Comparison of ENCODE assay signal across 17 cellular contexts in genomic region chr12:1588574-1588944, GRCh38. TPM values are rescaled to one million over a fixed set of nuclear protein-coding genes. Genes with fewer than 3 reads are reported as not detected.
DNase-seq lines count a peak whose midpoint lies in the region; ATAC-seq, FAIRE-seq and TF ChIP-seq lines count a peak whose summit lies in the region.
"Had no signal": no experiment of that assay in that cellular context is flagged by ENCODE, and none has a peak within 500 bp of the region (broad histone marks: within the 10 kb centered on the region; RNA-seq: fewer than 3 reads in every experiment).

No MANE protein-coding gene starts in this region.

- in situ Hi-C loops in K562 (cut with MboI): loop anchor here (25.0 kb wide), 2 partner anchors 301 to 1026 kb away; no protein-coding TSS in a partner anchor

- H3K36me3 ChIP-seq in BLaER1 treated with 17β-estradiol and CSF1 and Interleukin-3, amounts not matched to agents 10 nM and 100 nM: peaks cover 0 to 16% (median 0%) of the 10 kb centered on the region in 11 experiments; a peak in 8 of 22 replicates
- no peaks in the 10 kb centered on the region for H3K36me3 ChIP-seq in GM23338 (ENCODE audit: insufficient read depth)
- peaks cover 10% of the 10 kb centered on the region; the same call in 1 of the 3 replicates for H3K36me3 ChIP-seq in K562 (ENCODE audit: control insufficient read depth, insufficient read depth, low read length)
- peaks cover 7% of the 10 kb centered on the region for H3K36me3 ChIP-seq in neural cell (ENCODE audit: insufficient read depth, low read length)
- H3K36me3 ChIP-seq: suprapubic skin had no signal

- H2AFZ ChIP-seq in GM23338 (no peak overlapping the region), K562 (ENCODE audit: low read depth, low read length) (no peak overlapping the region), neural cell (ENCODE audit: low read depth, low read length) (no peak overlapping the region)

- intact Hi-C loops in K562 (cut with micrococcal nuclease): no loop called here

- no peak for TF ChIP-seq POLR2A in K562 (conservative IDR thresholded peaks at IDR 0.05)

- H3K27ac ChIP-seq in BLaER1 treated with 17β-estradiol and CSF1 and Interleukin-3, amounts not matched to agents 10 nM and 100 nM: no peak overlapping the region
- no peak overlapping the region for H3K27ac ChIP-seq in GM23338 (ENCODE audit: low read depth)
- H3K27ac ChIP-seq in K562 (ENCODE audit: extremely low read depth, low read depth, low read length): no peak overlapping the region
- no peak overlapping the region for H3K27ac ChIP-seq in neural cell (ENCODE audit: low read length)
- H3K27ac ChIP-seq: lower lobe of right lung, RWPE1, suprapubic skin had no signal

- H3K79me2 ChIP-seq in GM23338 (replicated peaks; ENCODE audit: insufficient read depth) (peaks cover 16% of the 10 kb centered on the region; the same call in 1 of the 2 replicates), K562 (ENCODE audit: control insufficient read depth, insufficient read depth, low read length) (peaks cover 41% of the 10 kb centered on the region), neural cell (replicated peaks; ENCODE audit: insufficient read depth, low read length) (peaks cover 86% of the 10 kb centered on the region)

- no peaks in the 10 kb centered on the region; the same call in 1 of the 3 replicates for H3K9me3 Mint-ChIP-seq in GM23338

- TF ChIP-seq CTCF in GM23338 (conservative IDR thresholded peaks at IDR 0.05; ENCODE audit: low read depth in 2 of 2) (no peak), K562 (IDR thresholded peaks at IDR 0.05 in 2 of 3, conservative IDR thresholded peaks at IDR 0.05 in 1 of 3; ENCODE audit: insufficient read depth in 2 of 3, low read depth in 1 of 3, low read length in 3 of 3) (no peak), neural cell (IDR thresholded peaks at IDR 0.05; ENCODE audit: poor library complexity, severe bottlenecking) (no peak)

- POLR2A ChIA-PET in K562 (lab: Yijun Ruan, JAX): interaction anchor here (0.7 to 1.1 kb wide), 2 partner anchors 8 to 751 kb away, joined by 4 read pairs; no protein-coding TSS in a partner anchor

- H3K4me1 Mint-ChIP-seq in GM23338: peaks cover 64% of the 10 kb centered on the region

- H3K9ac ChIP-seq in BLaER1 treated with 17β-estradiol and CSF1 and Interleukin-3, amounts not matched to agents 10 nM and 100 nM: no peak overlapping the region
- H3K9ac ChIP-seq in K562 (ENCODE audit: insufficient read depth in 1 of 2, low read depth in 2 of 2, low read length in 2 of 2) (no peak overlapping the region), neural cell (ENCODE audit: low read length) (no peak overlapping the region)

- H3K9me2 ChIP-seq in GM23338 (ENCODE audit: insufficient read depth): no peaks in the 10 kb centered on the region
- no peaks in the 10 kb centered on the region for H3K9me2 ChIP-seq in neural cell (ENCODE audit: insufficient read depth, low read length)

- H3K36me3 Mint-ChIP-seq in GM23338 (ENCODE audit: low read depth): peaks cover 4% of the 10 kb centered on the region; the same call in 1 of the 3 replicates

- no peak for TF ChIP-seq EP300 in K562 (IDR thresholded peaks at IDR 0.05; ENCODE audit: low read length)
- no peak for TF ChIP-seq EP300 in neural cell (conservative IDR thresholded peaks at IDR 0.05; ENCODE audit: poor library complexity, severe bottlenecking)

- H3K9me1 ChIP-seq in K562 (ENCODE audit: control insufficient read depth, insufficient read depth, low read length): no peaks in the 10 kb centered on the region

- H3K27me3 Mint-ChIP-seq in GM23338 (ENCODE audit: insufficient read depth, low read depth, poor library complexity): peaks cover 81% of the 10 kb centered on the region

- H4K20me1 ChIP-seq in BLaER1 treated with 17β-estradiol and CSF1 and Interleukin-3, amounts not matched to agents 10 nM and 100 nM: peaks cover 46 to 74% (median 56%) of the 10 kb centered on the region in 11 experiments; a peak in 21 of 22 replicates
- H4K20me1 ChIP-seq in GM23338 (replicated peaks; ENCODE audit: insufficient read depth) (peaks cover 15% of the 10 kb centered on the region), K562 (replicated peaks; ENCODE audit: control insufficient read depth, insufficient read depth, low read length) (peaks cover 12% of the 10 kb centered on the region), neural cell (ENCODE audit: insufficient read depth) (peaks cover 48% of the 10 kb centered on the region)

- no peak for FAIRE-seq in K562 (lab: Jason Lieb, UNC)
- FAIRE-seq: endothelial cell of umbilical vein had no signal

- H3K27me3 ChIP-seq in BLaER1 treated with 17β-estradiol and CSF1 and Interleukin-3, amounts not matched to agents 10 nM and 100 nM: no peaks in the 10 kb centered on the region
- H3K27me3 ChIP-seq in GM23338 (ENCODE audit: insufficient read depth) (peaks cover 98% of the 10 kb centered on the region), K562 (ENCODE audit: control insufficient read depth in 2 of 2, insufficient read depth in 2 of 2, low read length in 2 of 2) (no peaks in the 10 kb centered on the region), neural cell (ENCODE audit: insufficient read depth, low read depth, low read length) (no peaks in the 10 kb centered on the region)
- H3K27me3 ChIP-seq: suprapubic skin had no signal

- ATAC-seq in GM23338 (no peak), K562 (no peak), GM21529 (IDR thresholded peaks at IDR 0.05; ENCODE audit: unreplicated experiment) (no peak)
- ATAC-seq: lower lobe of right lung had no signal

- BruUV-seq in K562 (replicated peaks; lab: Mats Ljungman, UMichigan): no TSS peak

- no peak for DNase-seq in GM23338 (ENCODE audit: low spot score)
- no peak for DNase-seq in K562 (ENCODE audit: extremely low read depth in 1 of 4, low spot score in 3 of 4)
- DNase-seq in HuH-7 (ENCODE audit: low spot score): no peak
- no peak for DNase-seq in NCI-H146 (lab: John Stamatoyannopoulos, UW)
- no peak for DNase-seq in DMS 273 treated with DMSO at 0.1 percent for 48 hours (lab: John Stamatoyannopoulos, UW)
- DNase-seq: Calu3; lower lobe of right lung; NCI-H1417; NCI-H446 treated with DMSO at 0.1 percent for 48 hours; stimulated activated CD4-positive, alpha-beta T cell treated with anti-CD3 and anti-CD28 coated beads, Interleukin-4, amount 100 ng/mL, for 24 hours had no signal

- no peaks in the 10 kb centered on the region for H3K9me3 ChIP-seq in BLaER1 treated with 17β-estradiol and CSF1 and Interleukin-3, amounts not matched to agents 10 nM and 100 nM (replicated peaks in 1 of 11)
- no peaks in the 10 kb centered on the region for H3K9me3 ChIP-seq in K562 (replicated peaks; ENCODE audit: control insufficient read depth, insufficient read depth, low read depth, low read length)
- H3K9me3 ChIP-seq in neural cell (ENCODE audit: low read length): no peaks in the 10 kb centered on the region
- H3K9me3 ChIP-seq: lower lobe of right lung, suprapubic skin had no signal

- peak overlapping the region in 6 of 11 experiments; percentile 7 to 31 (median 13); a peak in 5 of 22 replicates for H3K4me2 ChIP-seq in BLaER1 treated with 17β-estradiol and CSF1 and Interleukin-3, amounts not matched to agents 10 nM and 100 nM
- H3K4me2 ChIP-seq in GM23338 (peak overlapping the region; percentile 18), K562 (ENCODE audit: insufficient read depth, low read length) (no peak overlapping the region), neural cell (ENCODE audit: low read length) (no peak overlapping the region)

- TF ChIP-seq RAD21 in K562 (CRISPR knock-in tag; conservative IDR thresholded peaks at IDR 0.05 in 1 of 2, IDR thresholded peaks at IDR 0.05 in 1 of 2) (no peak), neural cell (conservative IDR thresholded peaks at IDR 0.05) (no peak)

- no peak overlapping the region for H3K27ac Mint-ChIP-seq in GM23338

- H3K4me3 Mint-ChIP-seq in GM23338: peak overlapping the region; percentile 6; the same call in 2 of the 3 replicates

- H3K4me3 ChIP-seq in BLaER1 treated with 17β-estradiol and CSF1 and Interleukin-3, amounts not matched to agents 10 nM and 100 nM: no peak overlapping the region
- H3K4me3 ChIP-seq in GM23338: 0 out of 2 replicates have a peak overlapping the region, but pooled peaks have one; percentile 20
- H3K4me3 ChIP-seq in K562: no peak overlapping the region
- peak overlapping the region; percentile 99 for H3K4me3 ChIP-seq in neural cell (ENCODE audit: low read length)
- H3K4me3 ChIP-seq: lower lobe of right lung, suprapubic skin had no signal

- H3F3A ChIP-seq in GM23338 (replicated peaks; ENCODE audit: low read depth) (peaks cover 23% of the 10 kb centered on the region), neural cell (ENCODE audit: insufficient read depth, low read length, poor library complexity, severe bottlenecking) (peaks cover 2% of the 10 kb centered on the region)

- CTCF ChIA-PET in K562 (lab: Yijun Ruan, JAX; ENCODE audit: low intra/inter-chr PET ratio): no interaction called here

- H3K4me1 ChIP-seq in BLaER1 treated with 17β-estradiol and CSF1 and Interleukin-3, amounts not matched to agents 10 nM and 100 nM: peaks cover 35 to 80% (median 55%) of the 10 kb centered on the region in 10 experiments
- peaks cover 49% of the 10 kb centered on the region for H3K4me1 ChIP-seq in GM23338 (ENCODE audit: insufficient read depth)
- peaks cover 22 to 31% of the 10 kb centered on the region in 2 experiments; a peak in 4 of 5 replicates for H3K4me1 ChIP-seq in K562 (replicated peaks in 1 of 2; ENCODE audit: control insufficient read depth in 2 of 2, insufficient read depth in 2 of 2, low read length in 2 of 2)

- WGBS in K562 (ENCODE audit: insufficient coverage, low coverage, missing lambda C conversion rate): 36% methylated on average over 3 of the region's 3 CpGs

RNA-seq across cellular contexts. Expression of gene FBXL14, which starts 5.8 kb away (rescaled TPM):
- 9.1 and 9.4 TPM in 2 replicates for total RNA-seq in GM23338 (2014; rRNA removed; shearing (Covaris generic))
- polyA plus RNA-seq in GM23338 (2016; fragmentation: Nextera tagmentation; extraction: Ambion mirVana) (0.40 and 0.74 TPM in 2 replicates), K562 (2011; rRNA removed) (3.3 and 4.6 TPM in 2 replicates), K562 (2014; fragmentation: Illumina TruSeq; extraction: Trizol) (1.2 and 3.3 TPM in 2 replicates), K562 (2014; fragmentation: Nextera tagmentation; extraction: Ambion mirVana) (under 1 TPM; 0.13 to 0.17 TPM), K562 (2014; rRNA removed) (6.3 and 7.6 TPM in 2 replicates), neural cell (15.1 and 21.8 TPM in 2 replicates)
- 1.6 and 6.6 TPM in 2 replicates for total RNA-seq in K562 (2011; cell fraction: chromatin; rRNA removed; ENCODE audit: low replicate concordance)
- 7.8 and 11.2 TPM in 2 replicates for total RNA-seq in K562 (2011; cell fraction: nucleolus; rRNA removed)
- 4.3 and 5.0 TPM in 2 replicates for total RNA-seq in K562 (2011; cell fraction: nucleoplasm; rRNA removed)
- total RNA-seq in K562 (2014; rRNA removed) (7.1 and 7.8 TPM in 2 replicates), K562 (2014; rRNA removed; fragmentation: Illumina TruSeq; extraction: Trizol) (0.22 and 0.65 TPM in 2 replicates), K562 (2015; rRNA removed; fragmentation: Illumina TruSeq; extraction: Trizol) (4.8 and 5.3 TPM in 2 replicates), K562 (2021) (9.8 and 11.0 TPM in 2 replicates)
- 6.7 and 16.0 TPM in 2 replicates for polyA plus RNA-seq in K562 (2011; cell fraction: cytosol; rRNA removed)
- 3.4 and 5.1 TPM in 2 replicates for polyA plus RNA-seq in K562 (2011; cell fraction: nucleus; rRNA removed)
- 6.5 and 9.3 TPM in 2 replicates for polyA plus RNA-seq in K562 (2012)
- 3.3 and 6.3 TPM in 2 replicates for polyA minus RNA-seq in K562 (2011; rRNA and poly(A)+ RNA removed)
- 8.7 TPM in 2 replicates for polyA minus RNA-seq in K562 (2011; cell fraction: cytosol; rRNA and poly(A)+ RNA removed)
- 5.9 and 7.4 TPM in 2 replicates for polyA minus RNA-seq in K562 (2011; cell fraction: nucleus; rRNA and poly(A)+ RNA removed)
- 49.3 and 63.3 TPM in 2 replicates for polyA minus RNA-seq in neural cell

RNA-seq across cellular contexts. Expression of gene WNT5B, which starts 40.5 kb away (rescaled TPM):
- 1.0 and 2.7 TPM in 2 replicates for total RNA-seq in GM23338 (2014; rRNA removed; shearing (Covaris generic))
- 0.87 and 1.4 TPM in 2 replicates for polyA plus RNA-seq in GM23338 (2016; fragmentation: Nextera tagmentation; extraction: Ambion mirVana)
- total RNA-seq in K562 (2011; cell fraction: chromatin; rRNA removed; ENCODE audit: low replicate concordance): 2.9 and 11.1 TPM in 2 replicates
- 12.0 TPM in 2 replicates for total RNA-seq in K562 (2011; cell fraction: nucleolus; rRNA removed)
- 6.7 and 8.2 TPM in 2 replicates for total RNA-seq in K562 (2011; cell fraction: nucleoplasm; rRNA removed)
- total RNA-seq in K562 (2014; rRNA removed): 15.0 and 16.8 TPM in 2 replicates
- 5.3 and 5.4 TPM in 2 replicates for total RNA-seq in K562 (2014; rRNA removed; fragmentation: Illumina TruSeq; extraction: Trizol)
- total RNA-seq in K562 (2015; rRNA removed; fragmentation: Illumina TruSeq; extraction: Trizol): 7.8 and 8.9 TPM in 2 replicates
- total RNA-seq in K562 (2021): 14.6 and 18.4 TPM in 2 replicates
- 3.0 and 5.1 TPM in 2 replicates for polyA plus RNA-seq in K562 (2011; rRNA removed)
- 5.7 and 6.2 TPM in 2 replicates for polyA plus RNA-seq in K562 (2011; cell fraction: cytosol; rRNA removed)
- polyA plus RNA-seq in K562 (2011; cell fraction: nucleus; rRNA removed): 5.1 and 6.0 TPM in 2 replicates
- 3.9 and 8.4 TPM in 2 replicates for polyA plus RNA-seq in K562 (2012)
- polyA plus RNA-seq in K562 (2014; fragmentation: Illumina TruSeq; extraction: Trizol): 5.4 and 6.8 TPM in 2 replicates
- polyA plus RNA-seq in K562 (2014; fragmentation: Nextera tagmentation; extraction: Ambion mirVana): under 1 TPM; 0.42 to 0.80 TPM
- 5.4 and 6.2 TPM in 2 replicates for polyA plus RNA-seq in K562 (2014; rRNA removed)
- polyA minus RNA-seq in K562 (2011; rRNA and poly(A)+ RNA removed): 4.1 and 5.8 TPM in 2 replicates
- polyA minus RNA-seq in K562 (2011; cell fraction: cytosol; rRNA and poly(A)+ RNA removed): 5.7 and 6.3 TPM in 2 replicates
- polyA minus RNA-seq in K562 (2011; cell fraction: nucleus; rRNA and poly(A)+ RNA removed): 1.5 and 3.0 TPM in 2 replicates
- polyA plus RNA-seq in neural cell: 17.0 and 17.4 TPM in 2 replicates
- 23.3 and 28.7 TPM in 2 replicates for polyA minus RNA-seq in neural cell
- total RNA-seq: endothelial cell of umbilical vein, pulmonary artery endothelial cell had no signal
- polyA plus RNA-seq: endothelial cell of umbilical vein had no signal

Comparison
In these comparisons a context has a peak if more than half of its experiments do, and no peak if none do; other contexts are left out.
1. H3K4me2 ChIP-seq: peak in BLaER1 treated with 17β-estradiol and CSF1 and Interleukin-3, amounts not matched to agents 10 nM and 100 nM (6 of 11) and GM23338 (single experiment); none in K562 (single experiment) and neural cell (single experiment).
2. H3K4me3 ChIP-seq: peak in GM23338 (single experiment) and neural cell (single experiment); none in BLaER1 treated with 17β-estradiol and CSF1 and Interleukin-3, amounts not matched to agents 10 nM and 100 nM (0 of 10) and K562 (single experiment).